Comparison of ENCODE assay signal across 21 cellular contexts in the genomic region with DNA sequence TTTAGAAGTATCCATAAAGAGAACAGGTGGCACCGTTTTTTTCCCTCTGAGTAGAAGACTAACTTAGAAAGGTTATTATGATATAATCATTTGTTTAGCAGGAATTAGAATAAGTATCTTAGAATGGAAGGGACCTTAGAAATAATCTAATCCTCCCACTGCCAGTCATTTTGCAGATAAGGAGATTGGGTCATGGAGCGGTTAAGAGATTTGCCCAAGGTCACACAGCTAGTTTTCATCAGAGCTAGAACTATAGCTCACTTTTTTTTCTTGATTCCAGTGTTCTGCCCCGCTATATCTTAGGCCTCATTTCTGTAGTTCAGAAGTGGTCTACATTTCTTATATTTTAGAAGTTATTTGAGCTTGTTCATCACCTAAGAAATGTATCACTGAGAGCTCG.
A peak's percentile ranks its signal among the peaks of the same experiment; 100 is the strongest.
DNase-seq lines count a peak whose midpoint lies in the region; FAIRE-seq and TF ChIP-seq lines count a peak whose summit lies in the region.
"Had no signal": no experiment of that assay in that cellular context is flagged by ENCODE, and none has a peak within 500 bp of the region (broad histone marks: within the 10 kb centered on the region; RNA-seq: fewer than 3 reads in every experiment).

No MANE protein-coding gene starts in this region.

- no peak for DNase-seq in D721Med (ENCODE audit: insufficient read length, low spot score)
- peak; percentile 62 for DNase-seq in NCI-H82 treated with DMSO at 0.1 percent for 48 hours (lab: John Stamatoyannopoulos, UW; ENCODE audit: unreplicated experiment)
- peak; percentile 40 for DNase-seq in amniotic epithelial cell (ENCODE audit: low read depth)
- no peak for DNase-seq in SW480 (ENCODE audit: low spot score)
- no peak for DNase-seq in NK-92 (lab: John Stamatoyannopoulos, UW; ENCODE audit: unreplicated experiment)
- DNase-seq: AML-193; Caco-2; Calu3; CD4-positive, alpha-beta T cell; CD8-positive, alpha-beta T cell; DMS 273 treated with DMSO at 0.1 percent for 48 hours; DMS153; DMS53; DMS79; DND-41; EL; GDM1 had no signal

- FAIRE-seq in D721Med (lab: Jason Lieb, UNC): peak; percentile 85
- FAIRE-seq: A549, GM12878, GM12892, GM18507 had no signal

- TF ChIP-seq CTCF in D721Med (IDR thresholded peaks at IDR 0.05; ENCODE audit: insufficient read depth, missing control alignments): no peak

Comparison
In these comparisons a context has a peak if more than half of its experiments do, and no peak if none do; other contexts are left out.
1. DNase-seq: peak in NCI-H82 treated with DMSO at 0.1 percent for 48 hours (single experiment) and amniotic epithelial cell (single experiment); none in D721Med (single experiment), SW480 (single experiment) and NK-92 (single experiment).